Comparison of ENCODE assay signal across 1 cellular context in genomic region chr15:92394327-92395175, GRCh38.
A peak's percentile ranks its signal among the peaks of the same experiment; 100 is the strongest.
TF ChIP-seq lines count a peak whose summit lies in the region.

No MANE protein-coding gene starts in this region.

TF ChIP-seq in HEK293, 187 proteins besides CTCF, POLR2A, EP300 and RAD21 (continued from another document):
- TF ChIP-seq ZBTB26 (tag by site-specific recombination; optimal IDR thresholded peaks at IDR 0.05), result peak; percentile 18
- TF ChIP-seq ZNF274 (IDR thresholded peaks at IDR 0.05; ENCODE audit: low read length), result no peak
- no peak for TF ChIP-seq ZNF274 (tag by site-specific recombination; IDR thresholded peaks at IDR 0.05; ENCODE audit: borderline replicate concordance)
- TF ChIP-seq ZBTB11 (tag by site-specific recombination; conservative IDR thresholded peaks at IDR 0.05; ENCODE audit: low read depth), result 0 out of 2 replicates have a peak, but pooled peaks have one; percentile 17
- no peak for TF ChIP-seq ZNF24 (tag by site-specific recombination; IDR thresholded peaks at IDR 0.05)
- TF ChIP-seq ZNF654 (tag by site-specific recombination; IDR thresholded peaks at IDR 0.05; ENCODE audit: low read depth), result no peak
- no peak for TF ChIP-seq ZSCAN16 (tag by site-specific recombination; IDR thresholded peaks at IDR 0.05)
- no peak for TF ChIP-seq ZBTB6 (tag by site-specific recombination; IDR thresholded peaks at IDR 0.05)
- no peak for TF ChIP-seq ZNF175 (tag by site-specific recombination; IDR thresholded peaks at IDR 0.05)
- no peak for TF ChIP-seq ZNF140 (tag by site-specific recombination; IDR thresholded peaks at IDR 0.05)
- TF ChIP-seq ZNF280D (tag by site-specific recombination; IDR thresholded peaks at IDR 0.05), result no peak
- TF ChIP-seq ZNF791 (tag by site-specific recombination; IDR thresholded peaks at IDR 0.05), result no peak
- TF ChIP-seq SALL2 (tag by site-specific recombination; IDR thresholded peaks at IDR 0.05; ENCODE audit: borderline replicate concordance), result no peak
- TF ChIP-seq ZNF76 (tag by site-specific recombination; IDR thresholded peaks at IDR 0.05; ENCODE audit: borderline replicate concordance, low read depth), result no peak
- TF ChIP-seq BCL11B (tag by site-specific recombination; IDR thresholded peaks at IDR 0.05; ENCODE audit: low read depth), result no peak
- TF ChIP-seq ZNF239 (tag by site-specific recombination; IDR thresholded peaks at IDR 0.05), result no peak
- no peak for TF ChIP-seq ATF2 (tag by site-specific recombination; IDR thresholded peaks at IDR 0.05; ENCODE audit: low read depth)
- no peak for TF ChIP-seq PRDM4 (tag by site-specific recombination; IDR thresholded peaks at IDR 0.05)
- peak; percentile 12; the same call in 1 of the 2 replicates for TF ChIP-seq ZSCAN4 (tag by site-specific recombination; IDR thresholded peaks at IDR 0.05)
- TF ChIP-seq SCRT2 (tag by site-specific recombination; IDR thresholded peaks at IDR 0.05), result 0 out of 2 replicates have a peak, but pooled peaks have one; percentile 34
- no peak for TF ChIP-seq ZNF169 (tag by site-specific recombination; IDR thresholded peaks at IDR 0.05)
- TF ChIP-seq MZF1 (tag by site-specific recombination; IDR thresholded peaks at IDR 0.05; ENCODE audit: borderline replicate concordance), result no peak
- no peak for TF ChIP-seq ZNF514 (tag by site-specific recombination; IDR thresholded peaks at IDR 0.05)
- no peak for TF ChIP-seq EGR2 (tag by site-specific recombination; IDR thresholded peaks at IDR 0.05; ENCODE audit: low read depth)
- no peak for TF ChIP-seq ZNF26 (tag by site-specific recombination; IDR thresholded peaks at IDR 0.05)
- TF ChIP-seq HIC1 (tag by site-specific recombination; IDR thresholded peaks at IDR 0.05), result no peak
- TF ChIP-seq ZNF311 (tag by site-specific recombination; IDR thresholded peaks at IDR 0.05; ENCODE audit: borderline replicate concordance), result no peak
- no peak for TF ChIP-seq ZNF266 (tag by site-specific recombination; IDR thresholded peaks at IDR 0.05; ENCODE audit: low read depth)
- TF ChIP-seq ZSCAN5A (tag by site-specific recombination; IDR thresholded peaks at IDR 0.05), result no peak
- TF ChIP-seq ZNF549 (tag by site-specific recombination; IDR thresholded peaks at IDR 0.05), result no peak
- TF ChIP-seq ZNF112 (tag by site-specific recombination; IDR thresholded peaks at IDR 0.05), result no peak
- no peak for TF ChIP-seq ZNF132 (tag by site-specific recombination; IDR thresholded peaks at IDR 0.05; ENCODE audit: borderline replicate concordance)
- no peak for TF ChIP-seq SCRT1 (tag by site-specific recombination; IDR thresholded peaks at IDR 0.05; ENCODE audit: borderline replicate concordance)
- TF ChIP-seq ZNF48 (tag by site-specific recombination; IDR thresholded peaks at IDR 0.05), result no peak
